ENCODE assay signal across 10 cellular contexts in genomic region chr7:24971333-24972165, GRCh38. TPM values are rescaled to one million over a fixed set of nuclear protein-coding genes. Genes with fewer than 3 reads are reported as not detected.
DNase-seq lines count a peak whose midpoint lies in the region; ATAC-seq, FAIRE-seq and TF ChIP-seq lines count a peak whose summit lies in the region.
"Had no signal": no experiment of that assay in that cellular context is flagged by ENCODE, and none has a peak within 500 bp of the region (broad histone marks: within the 10 kb centered on the region; RNA-seq: fewer than 3 reads in every experiment).

No MANE protein-coding gene starts in this region.

- DNase-seq in right cardiac atrium = no peak
- DNase-seq in cardiac septum (ENCODE audit: low spot score) = no peak
- peak; percentile 16 for DNase-seq in SK-N-DZ (ENCODE audit: low spot score)
- peak; percentile 83 for DNase-seq in fibroblast of pulmonary artery (ENCODE audit: low read depth)
- DNase-seq in urothelium cell line (ENCODE audit: low spot score) = peak; percentile 85
- DNase-seq in head of caudate nucleus = no peak
- no peak for DNase-seq in activated CD4-positive, alpha-beta T cell treated with anti-CD3 and anti-CD28 coated beads, Interleukin-2, amount 50 U/mL, for 4 hours
- DNase-seq: hypothalamus, Peyer's patch had no signal

- H3K27ac ChIP-seq in right cardiac atrium (ENCODE audit: low read length) = no peak overlapping the region
- H3K27ac ChIP-seq: Peyer's patch had no signal

- WGBS in right cardiac atrium = 66% methylated on average over 9 of the region's 9 CpGs

- no peaks in the 10 kb centered on the region for H3K27me3 ChIP-seq in right cardiac atrium (ENCODE audit: control insufficient read depth, insufficient read depth)
- H3K27me3 ChIP-seq: Peyer's patch had no signal

- H3K4me1 ChIP-seq in right cardiac atrium (ENCODE audit: control insufficient read depth, insufficient read depth, low read length) = no peaks in the 10 kb centered on the region

- no peak for TF ChIP-seq CTCF in fibroblast of pulmonary artery (IDR thresholded peaks at IDR 0.05; ENCODE audit: low read length, missing control alignments)

- intact Hi-C loops in right cardiac atrium (cut with DNase I) = loop anchor here in 2 of 4 donors (10.0 kb wide), 2 partner anchors 67 to 147 kb away; no protein-coding TSS in a partner anchor
- intact Hi-C loops in cardiac septum (cut with DNase I) = no loop called here
- intact Hi-C loops in head of caudate nucleus (cut with DNase I) = no loop called here

- FAIRE-seq in urothelium cell line (lab: Jason Lieb, UNC) = no peak

- H3K9me3 ChIP-seq in right cardiac atrium (ENCODE audit: control insufficient read depth, low read length) = no peaks in the 10 kb centered on the region
- H3K9me3 ChIP-seq: Peyer's patch had no signal

- ATAC-seq in right cardiac atrium = peak; percentile 43 to 62
- no peak for ATAC-seq in HG02840 (IDR thresholded peaks at IDR 0.05; ENCODE audit: low FRiP score, unreplicated experiment)

- no peak overlapping the region for H3K4me3 ChIP-seq in right cardiac atrium (ENCODE audit: low read length)
- no peak overlapping the region for H3K4me3 ChIP-seq in fibroblast of pulmonary artery (replicated peaks; ENCODE audit: low read depth, low read length)
- H3K4me3 ChIP-seq: Peyer's patch had no signal

RNA-seq across cellular contexts. Expression of gene OSBPL3, which starts 8.4 kb away (rescaled TPM):
- 10 to 100 TPM in 2 of 4 donors, 1 to 10 TPM in 2; 9.0 to 12.9 (median 10.4) TPM for total RNA-seq in right cardiac atrium
- 3.2 TPM for polyA plus RNA-seq in right cardiac atrium
- total RNA-seq in cardiac septum = 2.4 TPM
- polyA plus RNA-seq in SK-N-DZ (2014; cell fraction: cytosol; rRNA removed) = 5.1 and 6.6 TPM in 2 replicates
- 9.6 and 12.2 TPM in 2 replicates for polyA plus RNA-seq in SK-N-DZ (2014; cell fraction: nucleus; rRNA removed)

Comparison
In these comparisons a context has a peak if more than half of its experiments do, and no peak if none do; other contexts are left out.
1. DNase-seq: peak in SK-N-DZ (single experiment), fibroblast of pulmonary artery (single experiment) and urothelium cell line (single experiment); none in right cardiac atrium (0 of 3), cardiac septum (single experiment), head of caudate nucleus (0 of 42) and activated CD4-positive, alpha-beta T cell treated with anti-CD3 and anti-CD28 coated beads, Interleukin-2, amount 50 U/mL, for 4 hours (0 of 2).